In genomic region chr1:87977145-87977544, GRCh38 we compare ENCODE assay signal across 21 cellular contexts.
"Had no signal": no experiment of that assay in that cellular context is flagged by ENCODE, and none has a peak within 500 bp of the region (broad histone marks: within the 10 kb centered on the region; RNA-seq: fewer than 3 reads in every experiment).

No MANE protein-coding gene starts in this region.

- ATAC-seq: activated CD4-positive, CD25-positive, alpha-beta regulatory T cell treated with anti-CD3 and anti-CD28 coated beads, Interleukin-2, amount 50 U/mL, for 24 hours; heart right ventricle; left ventricle myocardium superior; right cardiac atrium had no signal

- DNase-seq: activated CD4-positive, alpha-beta T cell treated with anti-CD3 and anti-CD28 coated beads for 48 hours; activated CD4-positive, alpha-beta T cell treated with anti-CD3 and anti-CD28 coated beads, Interleukin-2, amount 50 U/mL, for 48 hours; activated CD8-positive, alpha-beta memory T cell treated with anti-CD3 and anti-CD28 coated beads, Interleukin-2, amount 50 U/mL, for 4 hours; activated effector memory CD4-positive, alpha-beta T cell treated with anti-CD3 and anti-CD28 coated beads, Interleukin-2, amount 50 U/mL, for 16 hours; activated naive CD4-positive, alpha-beta T cell treated with anti-CD3 and anti-CD28 coated beads for 36 hours; activated naive CD8-positive, alpha-beta T cell treated with anti-CD3 and anti-CD28 coated beads for 36 hours; activated T-cell treated with anti-CD3 and anti-CD28 coated beads, Interleukin-2, amount 50 U/mL, for 1 hour; adrenal gland; aorta; foreskin melanocyte; heart right ventricle; left ventricle myocardium superior; right cardiac atrium; stimulated activated CD4-positive, alpha-beta T cell treated with anti-CD3 and anti-CD28 coated beads, Interleukin-2, amount 100 ng/mL, for 48 hours; stimulated activated naive CD4-positive, alpha-beta T cell treated with Interleukin-2 at 50 U/mL for 16 hours; T-helper 9 cell; transverse colon; uterus had no signal

- H3K4me1 ChIP-seq: adrenal gland, esophagus muscularis mucosa, transverse colon, uterus had no signal

- H3K27me3 ChIP-seq: adrenal gland, esophagus muscularis mucosa, heart right ventricle, transverse colon, uterus had no signal

- H3K27ac ChIP-seq: adrenal gland, esophagus muscularis mucosa, heart right ventricle, transverse colon, uterus, VCaP had no signal

- H3K4me3 ChIP-seq: adrenal gland, esophagus muscularis mucosa, heart right ventricle, transverse colon, uterus had no signal

- H3K9me3 ChIP-seq: adrenal gland, esophagus muscularis mucosa, heart right ventricle, transverse colon, uterus had no signal

- H3K36me3 ChIP-seq: adrenal gland, esophagus muscularis mucosa, heart right ventricle, transverse colon, uterus had no signal
